ENCODE assay signal across 9 cellular contexts in genomic region chr14:75222208-75222701, GRCh38.
A peak's percentile ranks its signal among the peaks of the same experiment; 100 is the strongest.
DNase-seq lines count a peak whose midpoint lies in the region; ATAC-seq and TF ChIP-seq lines count a peak whose summit lies in the region.
"Had no signal": no experiment of that assay in that cellular context is flagged by ENCODE, and none has a peak within 500 bp of the region (broad histone marks: within the 10 kb centered on the region; RNA-seq: fewer than 3 reads in every experiment).

No MANE protein-coding gene starts in this region.

- H3K4me3 ChIP-seq in fibroblast of pulmonary artery (replicated peaks; ENCODE audit: low read depth, low read length) = no peak overlapping the region

- DNase-seq in NOMO-1 treated with dmso at 0.1 percent for 144 hours (lab: John Stamatoyannopoulos, UW; ENCODE audit: unreplicated experiment) (peak; percentile 65), fibroblast of pulmonary artery (ENCODE audit: low read depth) (peak; percentile 96), smooth muscle cell of the brain vasculature (ENCODE audit: low read depth, low spot score) (peak; percentile 33), HuH-7 (ENCODE audit: low spot score) (no peak)
- no peak for DNase-seq in stimulated activated CD4-positive, alpha-beta T cell treated with anti-CD3 and anti-CD28 coated beads, Interleukin-4, amount 100 ng/mL, for 4 hours
- DNase-seq in activated CD4-positive, CD25-positive, alpha-beta regulatory T cell (lab: John Stamatoyannopoulos, UW) = no peak
- DNase-seq: NCI-H2029 treated with DMSO at 0.1 percent for 48 hours had no signal

- TF ChIP-seq CTCF in fibroblast of pulmonary artery (IDR thresholded peaks at IDR 0.05; ENCODE audit: low read length, missing control alignments) = peak; percentile 6

- ATAC-seq in GM21529 (IDR thresholded peaks at IDR 0.05; ENCODE audit: unreplicated experiment) (peak; percentile 62), GM21367 (IDR thresholded peaks at IDR 0.05; ENCODE audit: unreplicated experiment) (no peak)

Comparison
In these comparisons a context has a peak if more than half of its experiments do, and no peak if none do; other contexts are left out.
1. DNase-seq: peak in NOMO-1 treated with dmso at 0.1 percent for 144 hours (single experiment), fibroblast of pulmonary artery (single experiment) and smooth muscle cell of the brain vasculature (single experiment); none in stimulated activated CD4-positive, alpha-beta T cell treated with anti-CD3 and anti-CD28 coated beads, Interleukin-4, amount 100 ng/mL, for 4 hours (0 of 2), HuH-7 (single experiment) and activated CD4-positive, CD25-positive, alpha-beta regulatory T cell (0 of 4).